ENCODE assay signal across 9 cellular contexts in the genomic region with DNA sequence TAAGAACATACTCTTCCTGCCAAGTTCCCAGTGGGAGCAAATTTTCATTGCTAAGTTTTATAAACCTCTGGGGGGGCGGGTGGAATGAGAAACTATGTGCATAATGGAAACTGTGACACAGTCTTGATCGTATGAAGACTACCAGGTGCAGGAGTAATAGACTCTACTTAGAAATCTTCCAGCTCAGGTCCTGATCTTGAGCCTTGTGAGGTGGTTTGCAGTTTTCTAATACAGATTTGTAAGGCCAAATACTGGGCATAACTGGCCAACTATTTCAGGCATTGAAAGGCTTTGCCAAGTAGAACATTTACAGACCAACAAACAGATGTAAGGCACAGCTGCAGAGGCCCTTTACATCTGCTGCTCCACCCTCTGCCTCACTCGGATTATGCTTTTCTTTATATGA.
DNase-seq lines count a peak whose midpoint lies in the region; ATAC-seq and TF ChIP-seq lines count a peak whose summit lies in the region.
"Had no signal": no experiment of that assay in that cellular context is flagged by ENCODE, and none has a peak within 500 bp of the region (broad histone marks: within the 10 kb centered on the region; RNA-seq: fewer than 3 reads in every experiment).

No MANE protein-coding gene starts in this region.

- H3K27me3 Mint-ChIP-seq in Caco-2 (ENCODE audit: insufficient read depth, unreplicated experiment): no peaks in the 10 kb centered on the region
- H3K27me3 Mint-ChIP-seq in activated T-cell treated with anti-CD3 and anti-CD28 coated beads, Interleukin-2, amount 50 U/mL, for 24 hours: peaks cover 10% of the 10 kb centered on the region

- intact Hi-C loops in Caco-2 (cut with micrococcal nuclease; ENCODE audit: unreplicated experiment): no loop called here

- DNase-seq in Caco-2 (no peak), MV-4-11 (lab: John Stamatoyannopoulos, UW) (peak; percentile 14), left lobe of liver (ENCODE audit: low spot score) (no peak), mucosa of gallbladder (ENCODE audit: low spot score) (no peak), epidermal melanocyte (ENCODE audit: insufficient read length, low spot score) (no peak), DMS79 treated with DMSO at 0.1 percent for 48 hours (lab: John Stamatoyannopoulos, UW) (no peak)
- DNase-seq in activated T-cell treated with anti-CD3 and anti-CD28 coated beads, Interleukin-2, amount 50 U/mL, for 24 hours: no peak
- DNase-seq: DMS79 had no signal

- CTCF ChIA-PET in Caco-2 (lab: Charles Lee): no interaction called here

- no TSS peak for BruUV-seq in Caco-2 (replicated peaks; lab: Mats Ljungman, UMichigan)

- no peaks in the 10 kb centered on the region for H3K4me1 ChIP-seq in Caco-2

- H3K27me3 ChIP-seq in Caco-2 (replicated peaks; ENCODE audit: control insufficient read depth, insufficient read depth, low read length): no peaks in the 10 kb centered on the region

- POLR2A ChIA-PET in Caco-2 (lab: Charles Lee): no interaction called here

- peaks cover 78% of the 10 kb centered on the region for H3K36me3 Mint-ChIP-seq in Caco-2 (ENCODE audit: insufficient read depth, unreplicated experiment)
- H3K36me3 Mint-ChIP-seq in activated T-cell treated with anti-CD3 and anti-CD28 coated beads, Interleukin-2, amount 50 U/mL, for 24 hours (ENCODE audit: low read depth): no peaks in the 10 kb centered on the region

- TF ChIP-seq CTCF in Caco-2 (IDR thresholded peaks at IDR 0.05; ENCODE audit: insufficient read depth in 1 of 2, low read depth in 1 of 2, low read length in 1 of 2, severe bottlenecking in 1 of 2, unreplicated experiment in 1 of 2): no peak

- ATAC-seq in GM21529 (IDR thresholded peaks at IDR 0.05; ENCODE audit: unreplicated experiment): peak; percentile 43
- peak; percentile 69 for ATAC-seq in left lobe of liver

- no peaks in the 10 kb centered on the region for H3K9me3 Mint-ChIP-seq in Caco-2 (ENCODE audit: unreplicated experiment)
- no peaks in the 10 kb centered on the region for H3K9me3 Mint-ChIP-seq in activated T-cell treated with anti-CD3 and anti-CD28 coated beads, Interleukin-2, amount 50 U/mL, for 24 hours

- H3K4me3 Mint-ChIP-seq in Caco-2 (ENCODE audit: unreplicated experiment): no peak overlapping the region
- no peak overlapping the region for H3K4me3 Mint-ChIP-seq in activated T-cell treated with anti-CD3 and anti-CD28 coated beads, Interleukin-2, amount 50 U/mL, for 24 hours

- peaks cover 22% of the 10 kb centered on the region for H3K4me1 Mint-ChIP-seq in Caco-2 (ENCODE audit: low read depth, unreplicated experiment)
- peaks cover 2% of the 10 kb centered on the region for H3K4me1 Mint-ChIP-seq in activated T-cell treated with anti-CD3 and anti-CD28 coated beads, Interleukin-2, amount 50 U/mL, for 24 hours (ENCODE audit: low read depth)

- peaks cover 2% of the 10 kb centered on the region for H3K36me3 ChIP-seq in Caco-2 (ENCODE audit: control insufficient read depth, insufficient read depth, low read length)

- H3K27ac Mint-ChIP-seq in Caco-2 (ENCODE audit: unreplicated experiment): peak overlapping the region; percentile 45
- H3K27ac Mint-ChIP-seq in activated T-cell treated with anti-CD3 and anti-CD28 coated beads, Interleukin-2, amount 50 U/mL, for 24 hours: no peak overlapping the region

- no peaks in the 10 kb centered on the region for H3K9me3 ChIP-seq in Caco-2

- H3K4me3 ChIP-seq in Caco-2 (ENCODE audit: low read depth, low read length): no peak overlapping the region
